ENCODE assay signal across 1 cellular context in the genomic region with DNA sequence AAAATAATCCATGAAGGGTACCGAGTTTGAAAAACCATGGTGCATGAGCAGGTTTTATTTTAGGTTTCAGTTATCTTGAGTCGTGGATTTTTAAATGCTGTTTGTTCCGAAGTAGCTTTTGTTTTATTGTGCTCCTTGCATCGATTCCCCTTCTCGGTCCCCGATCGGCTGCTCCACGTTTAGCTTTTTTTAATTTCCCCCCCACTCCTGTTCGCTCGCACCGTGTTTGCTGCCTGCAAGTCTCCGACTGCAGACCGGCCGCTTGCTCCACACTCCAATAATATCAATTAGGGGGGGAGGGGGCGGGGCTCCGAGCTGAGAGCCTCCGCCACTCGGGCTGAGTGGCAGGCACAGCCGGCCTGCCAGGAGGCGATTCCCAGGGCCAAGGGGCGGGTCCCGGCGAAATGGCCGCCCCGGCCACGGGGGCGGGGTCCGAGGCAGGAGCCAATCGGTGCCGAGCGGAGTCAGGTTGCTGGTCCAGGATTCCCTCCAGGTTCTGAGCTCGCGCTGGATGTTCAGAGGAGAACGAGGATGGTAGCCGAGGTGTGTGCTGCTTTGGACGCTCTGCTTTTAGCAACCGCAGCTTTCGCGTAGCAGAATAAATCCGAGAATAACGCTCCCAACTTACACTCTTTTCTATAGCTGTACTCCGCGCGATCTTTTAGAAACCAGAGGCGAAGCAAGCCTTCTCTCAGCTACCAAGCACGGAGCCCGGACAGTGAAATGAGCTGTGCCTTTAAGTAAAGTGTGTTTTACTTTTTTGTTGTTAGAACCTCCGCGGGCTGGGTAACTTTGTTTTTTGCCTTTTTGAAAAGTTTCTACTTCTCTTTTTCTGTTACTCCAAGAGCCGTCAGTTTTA.
TF ChIP-seq lines count a peak whose summit lies in the region.

A gene (minus strand): TSS at position 256 of the 859 bp plus-strand sequence. CDS start 218 bp downstream, at position 38.

TF ChIP-seq in neural cell, 6 proteins besides CTCF, POLR2A, EP300 and RAD21 (continued from another document):
- peak; percentile 51 for TF ChIP-seq MXI1 (conservative IDR thresholded peaks at IDR 0.05; ENCODE audit: poor library complexity, severe bottlenecking)
